In the genomic region with DNA sequence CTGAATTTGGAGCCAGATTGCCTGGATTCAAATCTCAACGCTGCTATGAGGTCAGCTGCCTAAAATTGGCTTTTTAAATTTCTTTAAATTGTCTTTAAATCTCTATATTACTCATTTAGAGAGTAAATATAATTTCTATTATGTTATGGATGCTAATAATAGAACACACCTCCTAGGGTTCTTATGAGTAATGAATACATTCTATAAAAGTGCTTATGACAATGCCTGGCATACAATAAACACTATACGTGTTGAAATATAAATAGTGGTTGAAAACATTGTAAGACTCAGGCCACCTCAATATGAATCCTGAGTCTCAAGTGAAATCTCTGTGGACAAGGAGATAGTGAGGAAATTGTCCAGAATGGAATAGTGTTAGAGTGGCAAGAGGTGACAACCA, we compare ENCODE assay signal across 34 cellular contexts.
"Had no signal": no experiment of that assay in that cellular context is flagged by ENCODE, and none has a peak within 500 bp of the region (broad histone marks: within the 10 kb centered on the region; RNA-seq: fewer than 3 reads in every experiment).

No MANE protein-coding gene starts in this region.

- DNase-seq: Karpas-422, Kasumi-1, MG63, MM.1S, MV-4-11, NCI-H1048, NCI-H1092, NCI-H1092 treated with DMSO at 0.1 percent for 48 hours, NCI-H1105, NCI-H1105 treated with DMSO at 0.1 percent for 48 hours, NCI-H1417, NCI-H1417 treated with DMSO at 0.1 percent for 48 hours, NCI-H1436, NCI-H1436 treated with DMSO at 0.1 percent for 48 hours, NCI-H146, NCI-H1694, NCI-H1694 treated with DMSO at 0.1 percent for 48 hours, NCI-H187, NCI-H187 treated with DMSO at 0.1 percent for 48 hours, NCI-H1930, NCI-H2029, NCI-H2029 treated with DMSO at 0.1 percent for 48 hours, NCI-H2081, NCI-H2081 treated with DMSO at 0.1 percent for 48 hours, NCI-H2107, NCI-H2171, NCI-H2171 treated with DMSO at 0.1 percent for 48 hours, NCI-H2227 treated with DMSO at 0.1 percent for 48 hours, NCI-H226, NCI-H345, NCI-H446, NCI-H446 treated with DMSO at 0.1 percent for 48 hours, NCI-H510A had no signal

- H3K27ac ChIP-seq: KMS-11 had no signal

- H3K9me3 ChIP-seq: MG63 had no signal

- H3K4me2 ChIP-seq: KMS-11 had no signal

- H3K36me3 ChIP-seq: MG63 had no signal

- H3K4me3 ChIP-seq: MG63 had no signal

- H3K9ac ChIP-seq: KMS-11 had no signal
